ENCODE assay signal across 10 cellular contexts in genomic region chr2:63843791-63844190, GRCh38. TPM values are rescaled to one million over a fixed set of nuclear protein-coding genes. Genes with fewer than 3 reads are reported as not detected.
DNase-seq lines count a peak whose midpoint lies in the region; ATAC-seq and TF ChIP-seq lines count a peak whose summit lies in the region.
"Had no signal": no experiment of that assay in that cellular context is flagged by ENCODE, and none has a peak within 500 bp of the region (broad histone marks: within the 10 kb centered on the region; RNA-seq: fewer than 3 reads in every experiment).

No MANE protein-coding gene starts in this region.

- no peak for TF ChIP-seq EP300 in ovary (IDR thresholded peaks at IDR 0.05)

- ATAC-seq in T-cell (replicated peaks in 1 of 4) (no peak), sciatic nerve (no peak), HG03139 (IDR thresholded peaks at IDR 0.05; ENCODE audit: unreplicated experiment) (no peak), HG03025 (IDR thresholded peaks at IDR 0.05; ENCODE audit: low FRiP score, unreplicated experiment) (no peak)
- ATAC-seq: left lobe of liver had no signal

- H3K4me3 ChIP-seq in fibroblast of mammary gland (ENCODE audit: control insufficient read depth, low read depth, low read length) = peak overlapping the region; percentile 94
- peak overlapping the region; percentile 92 for H3K4me3 ChIP-seq in ovary

- no peaks in the 10 kb centered on the region for H3K27me3 Mint-ChIP-seq in T-cell

- peak overlapping the region; percentile 59 to 89 for H3K27ac Mint-ChIP-seq in T-cell

- H3K36me3 ChIP-seq in ES-I3 (ENCODE audit: insufficient read depth, low read length) = 0 out of 2 replicates have a peak, but pooled peaks cover 2% of the 10 kb centered on the region
- no peaks in the 10 kb centered on the region for H3K36me3 ChIP-seq in ovary

- peaks cover 73 to 74% (median 73%) of the 10 kb centered on the region in 3 donors for H3K4me1 Mint-ChIP-seq in T-cell

- peaks cover 0 to 9% (median 2%) of the 10 kb centered on the region in 3 donors for H3K9me3 Mint-ChIP-seq in T-cell

- no peak for DNase-seq in T-cell
- DNase-seq in fibroblast of mammary gland (ENCODE audit: low read depth) = no peak
- no peak for DNase-seq in ovary
- DNase-seq in sciatic nerve (ENCODE audit: low spot score) = no peak
- DNase-seq in SK-N-DZ (ENCODE audit: low spot score) = no peak
- DNase-seq: NCI-H510A treated with DMSO at 0.1 percent for 48 hours had no signal

- POLR2A ChIA-PET in T-cell (lab: Charles Lee) = interaction anchor here (1.1 to 1.5 kb wide), 4 partner anchors 9 to 12 kb away, joined by 3 to 6 read pairs (median 5); no protein-coding TSS in a partner anchor

- peaks cover 18% of the 10 kb centered on the region for H3K36me3 Mint-ChIP-seq in T-cell

- 80 to 88% (median 86%) methylated on average over 2 of the region's 2 CpGs for WGBS in ovary, 3 donors

- TF ChIP-seq CTCF in fibroblast of mammary gland (conservative IDR thresholded peaks at IDR 0.05; ENCODE audit: control insufficient read depth, insufficient read depth, low read depth, low read length) = no peak
- no peak for TF ChIP-seq CTCF in ovary (IDR thresholded peaks at IDR 0.05)

- H3K9me3 ChIP-seq in ES-I3 (ENCODE audit: control insufficient read depth, insufficient read depth, low read length) = no peaks in the 10 kb centered on the region
- no peaks in the 10 kb centered on the region for H3K9me3 ChIP-seq in ovary

- CTCF ChIA-PET in T-cell (lab: Charles Lee) = interaction anchor here (0.8 to 2.7 kb wide), 4 partner anchors 12 to 23 kb away, joined by 4 to 10 read pairs (median 6); no protein-coding TSS in a partner anchor

- H3K9ac ChIP-seq in ES-I3 (ENCODE audit: low read depth, low read length) = peak overlapping the region; percentile 92

- H3K27me3 ChIP-seq in ovary = no peaks in the 10 kb centered on the region

- intact Hi-C loops in ovary (cut with DNase I) (loop anchor here in 1 of 4 donors (10.0 kb wide), 1 partner anchor 1291 kb away; the partner anchor contains the start of gene RAB1A), sciatic nerve (cut with DNase I) (no loop called here)

- H3K4me1 ChIP-seq in ES-I3 (ENCODE audit: insufficient read depth, low read length) (no peaks in the 10 kb centered on the region), ovary (ENCODE audit: insufficient read depth) (peaks cover 11% of the 10 kb centered on the region)

- H3K4me3 Mint-ChIP-seq in T-cell = peak overlapping the region; percentile 40 to 67 (median 54)

- H3K27ac ChIP-seq in ovary = no peak overlapping the region

- no peak for TF ChIP-seq POLR2A in ovary (IDR thresholded peaks at IDR 0.05)

RNA-seq across cellular contexts. Expression of gene UGP2, which starts 2.1 kb away (rescaled TPM):
- total RNA-seq in T-cell = 100 to 1,000 TPM in 1 of 5 donors, 10 to 100 TPM in 4; 67.4 to 103 (median 80.1) TPM
- 10 to 100 TPM; 74.0 to 100.0 (median 85.1) TPM for total RNA-seq in ovary
- polyA plus RNA-seq in ovary = 100 to 1,000 TPM in 1 of 2 donors, 10 to 100 TPM in 1; 63.7 to 129 TPM
- 121 TPM for total RNA-seq in sciatic nerve
- polyA plus RNA-seq in SK-N-DZ (2014; cell fraction: cytosol; rRNA removed) = 37.9 and 38.6 TPM in 2 replicates
- 24.1 and 32.0 TPM in 2 replicates for polyA plus RNA-seq in SK-N-DZ (2014; cell fraction: nucleus; rRNA removed)
